ENCODE assay signal across 15 cellular contexts in the genomic region with DNA sequence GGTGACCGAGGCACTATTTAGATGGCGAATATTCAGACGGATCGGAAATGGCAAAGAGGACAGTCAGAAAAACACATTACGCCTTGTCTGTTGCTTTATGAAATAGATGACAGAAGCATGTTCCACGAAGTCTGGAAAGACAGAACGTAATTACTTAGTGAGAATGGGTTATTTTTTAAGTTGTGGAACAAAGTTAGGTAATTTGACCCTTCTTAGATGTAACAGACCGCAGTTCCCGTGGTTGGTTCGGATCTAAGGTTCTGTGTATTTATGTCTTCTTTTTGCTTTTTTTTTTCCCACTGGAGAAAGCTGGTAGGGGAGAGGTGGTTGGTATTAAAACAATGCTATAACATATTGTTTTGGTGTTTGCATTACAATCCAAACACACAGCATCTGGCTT.
"Had no signal": no experiment of that assay in that cellular context is flagged by ENCODE, and none has a peak within 500 bp of the region (broad histone marks: within the 10 kb centered on the region; RNA-seq: fewer than 3 reads in every experiment).

No MANE protein-coding gene starts in this region.

- H3K4me1 ChIP-seq: parathyroid adenoma, thyroid gland had no signal

- H3K36me3 ChIP-seq: brain microvascular endothelial cell, esophagus muscularis mucosa, stomach, thyroid gland had no signal

- H3K27ac ChIP-seq: brain microvascular endothelial cell had no signal

- DNase-seq: activated CD4-positive, alpha-beta T cell treated with anti-CD3 and anti-CD28 coated beads, Interleukin-2, amount 50 U/mL, for 4 hours; activated effector memory CD4-positive, alpha-beta T cell treated with Interleukin-2 at 50 U/mL for 16 hours; activated T-cell treated with anti-CD3 and anti-CD28 coated beads, Interleukin-2, amount 50 U/mL, for 1 hour; brain microvascular endothelial cell; foreskin melanocyte; SHP77 treated with DMSO at 0.1 percent for 48 hours; stomach; thyroid gland had no signal

- H3K4me3 Mint-ChIP-seq: activated naive CD8-positive, alpha-beta T cell; memory B cell; neural crest cell; T-helper 1 cell treated with Interleukin-12 subunit alpha and Interleukin-12 subunit beta and Interleukin-4 antibody, amounts not matched to agents 30 μg/mL and 1 μg/mL, for 36 hours had no signal

- H3K4me3 ChIP-seq: dorsolateral prefrontal cortex, esophagus muscularis mucosa, stomach, thyroid gland had no signal

- H3K27me3 ChIP-seq: brain microvascular endothelial cell, dorsolateral prefrontal cortex, esophagus muscularis mucosa, stomach, thyroid gland had no signal

- H3K9me3 Mint-ChIP-seq: memory B cell; neural crest cell; T-helper 1 cell treated with Interleukin-12 subunit alpha and Interleukin-12 subunit beta and Interleukin-4 antibody, amounts not matched to agents 30 μg/mL and 1 μg/mL, for 36 hours had no signal

- H3K9me3 ChIP-seq: esophagus muscularis mucosa, stomach, thyroid gland had no signal

- H3K27me3 Mint-ChIP-seq: activated naive CD8-positive, alpha-beta T cell; memory B cell had no signal

- H3K27ac Mint-ChIP-seq: activated naive CD8-positive, alpha-beta T cell; memory B cell; T-helper 1 cell treated with Interleukin-12 subunit alpha and Interleukin-12 subunit beta and Interleukin-4 antibody, amounts not matched to agents 30 μg/mL and 1 μg/mL, for 36 hours had no signal
